ENCODE assay signal across 9 cellular contexts in genomic region chr9:35906923-35907699, GRCh38. TPM values are rescaled to one million over a fixed set of nuclear protein-coding genes. Genes with fewer than 3 reads are reported as not detected.
DNase-seq lines count a peak whose midpoint lies in the region; ATAC-seq, FAIRE-seq and TF ChIP-seq lines count a peak whose summit lies in the region.
"Had no signal": no experiment of that assay in that cellular context is flagged by ENCODE, and none has a peak within 500 bp of the region (broad histone marks: within the 10 kb centered on the region; RNA-seq: fewer than 3 reads in every experiment).

No MANE protein-coding gene starts in this region.

- no peak for FAIRE-seq in GM19239 (lab: Jason Lieb, UNC)

- peak in 1 of 2 donors; percentile 85 for TF ChIP-seq EP300 in tibial nerve (IDR thresholded peaks at IDR 0.05)

- H3K27me3 Mint-ChIP-seq in CD14-positive monocyte (ENCODE audit: low read depth in 3 of 3) = peaks cover 0 to 13% (median 10%) of the 10 kb centered on the region in 3 donors

- H3K4me3 ChIP-seq in cardiac fibroblast (replicated peaks in 1 of 2; ENCODE audit: low read depth in 2 of 2, low read length in 2 of 2) (peak overlapping the region in 1 of 2 donors; percentile 39), right lobe of liver (no peak overlapping the region), tibial nerve (peak overlapping the region in 3 of 4 donors; percentile 8 to 47 (median 17))

- TF ChIP-seq POLR2A in right lobe of liver (IDR thresholded peaks at IDR 0.05) (no peak), tibial nerve (IDR thresholded peaks at IDR 0.05) (peak in 1 of 2 donors; percentile 52)

- peaks cover 0 to 2% (median 0%) of the 10 kb centered on the region in 7 donors for H3K9me3 Mint-ChIP-seq in CD14-positive monocyte
- H3K9me3 Mint-ChIP-seq: IgD-negative memory B cell had no signal

- H3K27ac Mint-ChIP-seq in CD14-positive monocyte = no peak overlapping the region
- H3K27ac Mint-ChIP-seq: IgD-negative memory B cell had no signal

- H3K27me3 ChIP-seq in right lobe of liver (no peaks in the 10 kb centered on the region), tibial nerve (no peaks in the 10 kb centered on the region)

- H3K36me3 ChIP-seq in right lobe of liver (no peaks in the 10 kb centered on the region), tibial nerve (no peaks in the 10 kb centered on the region)

- TF ChIP-seq CTCF in cardiac fibroblast (IDR thresholded peaks at IDR 0.05; ENCODE audit: low read depth, low read length) (no peak), right lobe of liver (IDR thresholded peaks at IDR 0.05) (no peak), tibial nerve (IDR thresholded peaks at IDR 0.05) (peak in 1 of 5 experiments; percentile 20), CD14-positive monocyte (IDR thresholded peaks at IDR 0.05) (no peak)

- ATAC-seq in right lobe of liver (peak in 2 of 4 donors; percentile 15 to 17), GM21529 (IDR thresholded peaks at IDR 0.05; ENCODE audit: unreplicated experiment) (no peak)

- H3K36me3 Mint-ChIP-seq in CD14-positive monocyte = no peaks in the 10 kb centered on the region
- H3K36me3 Mint-ChIP-seq: IgD-negative memory B cell had no signal

- H3K9me3 ChIP-seq in right lobe of liver (no peaks in the 10 kb centered on the region), tibial nerve (no peaks in the 10 kb centered on the region)

- H3K4me1 ChIP-seq in right lobe of liver (peaks cover 0 to 52% (median 18%) of the 10 kb centered on the region in 4 donors), tibial nerve (peaks cover 0 to 91% (median 69%) of the 10 kb centered on the region in 4 donors)

- WGBS in right lobe of liver (ENCODE audit: insufficient coverage, low coverage, low lambda C conversion rate, missing lambda C conversion rate) = 49% methylated on average over 6 of the region's 14 CpGs
- WGBS in tibial nerve, 2 donors = 8 to 22% methylated on average over 12 to 14 of the region's 14 CpGs

- peaks cover 43% of the 10 kb centered on the region for H3K4me1 Mint-ChIP-seq in CD14-positive monocyte

- DNase-seq in LoVo (ENCODE audit: low spot score) (peak; percentile 9), cardiac fibroblast (ENCODE audit: low read depth in 2 of 2) (peak; percentile 92 to 93), right lobe of liver (no peak), tibial nerve (ENCODE audit: low spot score in 2 of 2) (peak; percentile 62 to 75), CD14-positive monocyte (ENCODE audit: low spot score) (no peak), GM19239 (ENCODE audit: insufficient read length, low spot score) (no peak)
- no peak for DNase-seq in activated CD8-positive, alpha-beta memory T cell treated with anti-CD3 and anti-CD28 coated beads, Interleukin-2, amount 50 U/mL, for 4 hours

- H3K27ac ChIP-seq in right lobe of liver (peak overlapping the region; percentile 53 to 69 (median 62)), tibial nerve (peak overlapping the region; percentile 92 to 97 (median 94))

- no peak overlapping the region for H3K4me3 Mint-ChIP-seq in CD14-positive monocyte
- H3K4me3 Mint-ChIP-seq: IgD-negative memory B cell had no signal

- intact Hi-C loops in right lobe of liver (cut with DNase I) = loop anchor here in 1 of 2 donors (5.0 kb wide), 1 partner anchor 35 kb away; no protein-coding TSS in a partner anchor
- intact Hi-C loops in CD14-positive monocyte (cut with micrococcal nuclease) = no loop called here

RNA-seq across cellular contexts. Expression of gene HRCT1, which starts 1.1 kb away (rescaled TPM):
- total RNA-seq in right lobe of liver (1 to 10 TPM in 3 of 6 experiments, under 1 TPM in 3; 0.40 to 1.4 (median 0.98) TPM), tibial nerve (10 to 100 TPM in 3 of 4 donors, 1 to 10 TPM in 1; 7.2 to 15.5 (median 12.0) TPM)
- not detected for polyA plus RNA-seq in CD14-positive monocyte
- polyA plus RNA-seq: IgD-negative memory B cell had no signal

RNA-seq across cellular contexts. Expression of gene SPAAR, which starts 2.2 kb away (rescaled TPM):
- total RNA-seq in right lobe of liver = 1 to 10 TPM in 1 of 6 experiments, under 1 TPM in 5; 0.37 to 1.4 (median 0.84) TPM
- total RNA-seq in tibial nerve = 10 to 100 TPM in 1 of 4 donors, 1 to 10 TPM in 3; 5.1 to 12.2 (median 7.7) TPM
- polyA plus RNA-seq in CD14-positive monocyte = not detected
- polyA plus RNA-seq: IgD-negative memory B cell had no signal

RNA-seq across cellular contexts. Expression of gene OR13J1, which starts 36.9 kb away (rescaled TPM):
- total RNA-seq in right lobe of liver (not detected), tibial nerve (not detected)
- not detected for polyA plus RNA-seq in CD14-positive monocyte
- polyA plus RNA-seq: IgD-negative memory B cell had no signal

RNA-seq across cellular contexts. Expression of gene OR2S2, which starts 50.8 kb away (rescaled TPM):
- not detected for total RNA-seq in right lobe of liver
- total RNA-seq in tibial nerve = not detected
- polyA plus RNA-seq in CD14-positive monocyte = not detected
- polyA plus RNA-seq: IgD-negative memory B cell had no signal

Comparison
In these comparisons a context has a peak if more than half of its experiments do, and no peak if none do; other contexts are left out.
1. DNase-seq: peak in LoVo (single experiment), cardiac fibroblast (2 of 2) and tibial nerve (2 of 2); none in right lobe of liver (0 of 3), CD14-positive monocyte (single experiment), GM19239 (single experiment) and activated CD8-positive, alpha-beta memory T cell treated with anti-CD3 and anti-CD28 coated beads, Interleukin-2, amount 50 U/mL, for 4 hours (single experiment).
2. H3K4me3 ChIP-seq: peak in tibial nerve (3 of 4); none in right lobe of liver (0 of 3).